10 cellular contexts compared by ENCODE assay signal in genomic region chr6:14396826-14397517, GRCh38.
A peak's percentile ranks its signal among the peaks of the same experiment; 100 is the strongest.
DNase-seq lines count a peak whose midpoint lies in the region; ATAC-seq and TF ChIP-seq lines count a peak whose summit lies in the region.
"Had no signal": no experiment of that assay in that cellular context is flagged by ENCODE, and none has a peak within 500 bp of the region (broad histone marks: within the 10 kb centered on the region; RNA-seq: fewer than 3 reads in every experiment).

No MANE protein-coding gene starts in this region.

- no peak for ATAC-seq in activated naive CD4-positive, alpha-beta T cell treated with anti-CD3 and anti-CD28 coated beads, Interleukin-2, amount 50 U/mL, for 72 hours
- ATAC-seq in HG03139 (IDR thresholded peaks at IDR 0.05; ENCODE audit: unreplicated experiment) (no peak), HG03196 (IDR thresholded peaks at IDR 0.05; ENCODE audit: unreplicated experiment) (no peak)

- H3K36me3 Mint-ChIP-seq in activated naive CD4-positive, alpha-beta T cell treated with anti-CD3 and anti-CD28 coated beads for 36 hours (ENCODE audit: low read depth): no peaks in the 10 kb centered on the region
- no peaks in the 10 kb centered on the region for H3K36me3 Mint-ChIP-seq in activated naive CD4-positive, alpha-beta T cell treated with anti-CD3 and anti-CD28 coated beads, Interleukin-2, amount 50 U/mL, for 72 hours
- H3K36me3 Mint-ChIP-seq in glutamatergic neuron (ENCODE audit: unreplicated experiment) (peaks cover 8% of the 10 kb centered on the region), type B pancreatic cell (no peaks in the 10 kb centered on the region)
- H3K36me3 Mint-ChIP-seq: CD4-positive, alpha-beta memory T cell had no signal

- H3K4me3 Mint-ChIP-seq in activated naive CD4-positive, alpha-beta T cell treated with anti-CD3 and anti-CD28 coated beads for 36 hours: no peak overlapping the region
- H3K4me3 Mint-ChIP-seq in glutamatergic neuron (ENCODE audit: unreplicated experiment): no peak overlapping the region
- no peak overlapping the region for H3K4me3 Mint-ChIP-seq in type B pancreatic cell
- H3K4me3 Mint-ChIP-seq: activated T-cell treated with anti-CD3 and anti-CD28 coated beads, Interleukin-2, amount 50 U/mL, for 4 hours; CD4-positive, alpha-beta memory T cell had no signal

- H3K27me3 Mint-ChIP-seq in activated naive CD4-positive, alpha-beta T cell treated with anti-CD3 and anti-CD28 coated beads for 36 hours (ENCODE audit: low read depth): no peaks in the 10 kb centered on the region
- H3K27me3 Mint-ChIP-seq in glutamatergic neuron (ENCODE audit: unreplicated experiment): peaks cover 2% of the 10 kb centered on the region
- H3K27me3 Mint-ChIP-seq in type B pancreatic cell: no peaks in the 10 kb centered on the region

- intact Hi-C loops in activated naive CD4-positive, alpha-beta T cell treated with anti-CD3 and anti-CD28 coated beads for 36 hours (cut with micrococcal nuclease): no loop called here

- H3K27ac Mint-ChIP-seq in activated naive CD4-positive, alpha-beta T cell treated with anti-CD3 and anti-CD28 coated beads for 36 hours: no peak overlapping the region
- H3K27ac Mint-ChIP-seq in activated naive CD4-positive, alpha-beta T cell treated with anti-CD3 and anti-CD28 coated beads, Interleukin-2, amount 50 U/mL, for 72 hours: no peak overlapping the region
- H3K27ac Mint-ChIP-seq in glutamatergic neuron (ENCODE audit: unreplicated experiment): no peak overlapping the region
- no peak overlapping the region for H3K27ac Mint-ChIP-seq in type B pancreatic cell
- H3K27ac Mint-ChIP-seq: CD4-positive, alpha-beta memory T cell had no signal

- peaks cover 3% of the 10 kb centered on the region for H3K4me1 Mint-ChIP-seq in activated naive CD4-positive, alpha-beta T cell treated with anti-CD3 and anti-CD28 coated beads for 36 hours (ENCODE audit: low read depth)
- peaks cover 26% of the 10 kb centered on the region for H3K4me1 Mint-ChIP-seq in glutamatergic neuron (ENCODE audit: low read depth, unreplicated experiment)
- peaks cover 18% of the 10 kb centered on the region for H3K4me1 Mint-ChIP-seq in type B pancreatic cell (ENCODE audit: unreplicated experiment)
- H3K4me1 Mint-ChIP-seq: CD4-positive, alpha-beta memory T cell had no signal

- TF ChIP-seq CTCF in glutamatergic neuron (IDR thresholded peaks at IDR 0.05; ENCODE audit: partially characterized antibody, unreplicated experiment): peak; percentile 26
- peak; percentile 53 for TF ChIP-seq CTCF in type B pancreatic cell (conservative IDR thresholded peaks at IDR 0.05)

- CTCF ChIA-PET in activated naive CD4-positive, alpha-beta T cell treated with anti-CD3 and anti-CD28 coated beads for 36 hours (lab: Charles Lee): interaction anchor here (0.5 kb wide), 1 partner anchor 41 kb away, joined by 3 read pairs; no protein-coding TSS in a partner anchor

- H3K9me3 Mint-ChIP-seq in activated naive CD4-positive, alpha-beta T cell treated with anti-CD3 and anti-CD28 coated beads for 36 hours: no peaks in the 10 kb centered on the region
- peaks cover 0 to 10% of the 10 kb centered on the region in 2 donors for H3K9me3 Mint-ChIP-seq in activated naive CD4-positive, alpha-beta T cell treated with anti-CD3 and anti-CD28 coated beads, Interleukin-2, amount 50 U/mL, for 72 hours
- H3K9me3 Mint-ChIP-seq in glutamatergic neuron (ENCODE audit: unreplicated experiment) (no peaks in the 10 kb centered on the region), type B pancreatic cell (peaks cover 12% of the 10 kb centered on the region)
- H3K9me3 Mint-ChIP-seq: activated T-cell treated with anti-CD3 and anti-CD28 coated beads, Interleukin-2, amount 50 U/mL, for 4 hours; CD4-positive, alpha-beta memory T cell had no signal

- peak; percentile 45 for DNase-seq in activated naive CD4-positive, alpha-beta T cell treated with anti-CD3 and anti-CD28 coated beads for 36 hours
- DNase-seq in activated naive CD4-positive, alpha-beta T cell treated with anti-CD3 and anti-CD28 coated beads, Interleukin-2, amount 50 U/mL, for 72 hours (ENCODE audit: low spot score in 2 of 2): no peak
- DNase-seq in RPMI8226 (peak; percentile 44), glutamatergic neuron (no peak), type B pancreatic cell (ENCODE audit: extremely low spot score, unreplicated experiment) (no peak)
- no peak for DNase-seq in activated naive CD4-positive, alpha-beta T cell treated with anti-CD3 and anti-CD28 coated beads, Interleukin-2, amount 50 U/mL, for 16 hours
- DNase-seq: activated T-cell treated with anti-CD3 and anti-CD28 coated beads, Interleukin-2, amount 50 U/mL, for 4 hours; CD4-positive, alpha-beta memory T cell had no signal

Comparison
In these comparisons a context has a peak if more than half of its experiments do, and no peak if none do; other contexts are left out.
1. DNase-seq: peak in activated naive CD4-positive, alpha-beta T cell treated with anti-CD3 and anti-CD28 coated beads for 36 hours (single experiment) and RPMI8226 (single experiment); none in activated naive CD4-positive, alpha-beta T cell treated with anti-CD3 and anti-CD28 coated beads, Interleukin-2, amount 50 U/mL, for 72 hours (0 of 2), glutamatergic neuron (single experiment), type B pancreatic cell (single experiment) and activated naive CD4-positive, alpha-beta T cell treated with anti-CD3 and anti-CD28 coated beads, Interleukin-2, amount 50 U/mL, for 16 hours (single experiment).